In genomic region chr6:10073326-10073725, GRCh38 we compare ENCODE assay signal across 26 cellular contexts.
"Had no signal": no experiment of that assay in that cellular context is flagged by ENCODE, and none has a peak within 500 bp of the region (broad histone marks: within the 10 kb centered on the region; RNA-seq: fewer than 3 reads in every experiment).

No MANE protein-coding gene starts in this region.

- DNase-seq: activated CD4-positive, alpha-beta T cell treated with anti-CD3 and anti-CD28 coated beads for 48 hours; activated CD4-positive, alpha-beta T cell treated with anti-CD3 and anti-CD28 coated beads, Interleukin-2, amount 50 U/mL, for 4 hours; activated CD4-positive, CD25-positive, alpha-beta regulatory T cell treated with anti-CD3 and anti-CD28 coated beads, Interleukin-2, amount 50 U/mL, for 72 hours; activated CD8-positive, alpha-beta memory T cell treated with anti-CD3 and anti-CD28 coated beads, Interleukin-2, amount 50 U/mL, for 48 hours; activated CD8-positive, alpha-beta T cell treated with anti-CD3 and anti-CD28 coated beads, Interleukin-2, amount 10 ng/mL, durations not matched to agents 7 days and 5 days; activated naive CD4-positive, alpha-beta T cell treated with anti-CD3 and anti-CD28 coated beads, Interleukin-2, amount 50 U/mL, for 16 hours; activated naive CD8-positive, alpha-beta T cell treated with anti-CD3 and anti-CD28 coated beads, Interleukin-2, amount 10 ng/mL, durations not matched to agents 7 days and 5 days; activated T-cell treated with anti-CD3 and anti-CD28 coated beads, Interleukin-2, amount 50 U/mL, for 1 hour; adrenal gland; aorta; body of pancreas; Kasumi-1; KBM-7; NCI-H1092 treated with DMSO at 0.1 percent for 48 hours; NCI-H1436; NCI-H1694 treated with DMSO at 0.1 percent for 48 hours; NCI-H2029 treated with DMSO at 0.1 percent for 48 hours; NCI-H2227 treated with DMSO at 0.1 percent for 48 hours; NCI-H446 treated with DMSO at 0.1 percent for 48 hours; NCI-H526; NCI-H774; NK-92 treated with Interleukin-12 subunit alpha and Interleukin-12 subunit beta, amount 100 ng/mL, for 24 hours; OCI-M1; Peyer's patch; Right ventricle myocardium superior had no signal

- H3K4me1 ChIP-seq: adrenal gland, body of pancreas, Peyer's patch had no signal

- ATAC-seq: activated CD8-positive, alpha-beta T cell treated with anti-CD3 and anti-CD28 coated beads, Interleukin-2, amount 10 ng/mL, durations not matched to agents 7 days and 5 days; body of pancreas had no signal

- H3K27me3 ChIP-seq: adrenal gland, body of pancreas, Peyer's patch had no signal

- H3K27ac ChIP-seq: adrenal gland, body of pancreas, Peyer's patch, RWPE1 had no signal

- H3K9me3 ChIP-seq: adrenal gland, body of pancreas, Peyer's patch had no signal

- H3K4me3 ChIP-seq: adrenal gland, body of pancreas, Peyer's patch had no signal

- H3K36me3 ChIP-seq: adrenal gland, Peyer's patch had no signal
